ENCODE assay signal across 7 cellular contexts in genomic region chr20:3064119-3064518, GRCh38. TPM values are rescaled to one million over a fixed set of nuclear protein-coding genes. Genes with fewer than 3 reads are reported as not detected.
"Had no signal": no experiment of that assay in that cellular context is flagged by ENCODE, and none has a peak within 500 bp of the region (broad histone marks: within the 10 kb centered on the region; RNA-seq: fewer than 3 reads in every experiment).

No MANE protein-coding gene starts in this region.

RNA-seq across cellular contexts. Expression of gene OXT, which starts 7.3 kb away (rescaled TPM):
- total RNA-seq: GM23248, GM23338, H1, H4, H9, HFFc6 had no signal
- polyA plus RNA-seq: H1 had no signal

RNA-seq across cellular contexts. Expression of gene AVP, which starts 20.4 kb away (rescaled TPM):
- total RNA-seq: GM23248, GM23338, H1, H4, H7, H9, HFFc6 had no signal
- polyA plus RNA-seq: GM23248 had no signal

RNA-seq across cellular contexts. Expression of gene GNRH2, which starts 20.7 kb away (rescaled TPM):
- total RNA-seq: GM23248, GM23338, H4, H7 had no signal
- polyA plus RNA-seq: GM23248, GM23338 had no signal
